In genomic region chr5:61840354-61840753, GRCh38 we compare ENCODE assay signal across 28 cellular contexts.
A peak's percentile ranks its signal among the peaks of the same experiment; 100 is the strongest.
DNase-seq lines count a peak whose midpoint lies in the region; ATAC-seq and TF ChIP-seq lines count a peak whose summit lies in the region.
"Had no signal": no experiment of that assay in that cellular context is flagged by ENCODE, and none has a peak within 500 bp of the region (broad histone marks: within the 10 kb centered on the region; RNA-seq: fewer than 3 reads in every experiment).

No MANE protein-coding gene starts in this region.

- H3K4me1 ChIP-seq in GM23248 (ENCODE audit: insufficient read depth), result no peaks in the 10 kb centered on the region
- H3K4me1 ChIP-seq: colonic mucosa, right atrium auricular region, spleen, transverse colon had no signal

- peaks cover 35% of the 10 kb centered on the region for H3K27me3 Mint-ChIP-seq in mesothelial cell of epicardium (ENCODE audit: low read depth)
- H3K27me3 Mint-ChIP-seq in endothelial cell (ENCODE audit: unreplicated experiment), result no peaks in the 10 kb centered on the region
- H3K27me3 Mint-ChIP-seq in T-cell, result peaks cover 2 to 4% of the 10 kb centered on the region in 2 donors

- H3F3A ChIP-seq in GM23248 (ENCODE audit: insufficient read depth), result no peaks in the 10 kb centered on the region

- H2AFZ ChIP-seq in GM23248, result no peak overlapping the region

- no peaks in the 10 kb centered on the region for H3K27me3 ChIP-seq in GM23248 (replicated peaks; ENCODE audit: insufficient read depth)
- H3K27me3 ChIP-seq: colonic mucosa, pancreas, right atrium auricular region, transverse colon had no signal

- no peak overlapping the region for H3K9ac ChIP-seq in GM23248

- peak; percentile 26 for DNase-seq in GM23248
- DNase-seq in astrocyte of the hippocampus (ENCODE audit: low read depth, low spot score), result peak; percentile 51
- peak; percentile 52 for DNase-seq in glomerular visceral epithelial cell (ENCODE audit: extremely low spot score)
- DNase-seq in mesothelial cell of epicardium (ENCODE audit: low spot score in 2 of 2, unreplicated experiment in 2 of 2), result no peak
- no peak for DNase-seq in endothelial cell (ENCODE audit: low spot score)
- DNase-seq in T-cell, result no peak
- no peak for DNase-seq in NCI-H510A treated with DMSO at 0.1 percent for 48 hours (lab: John Stamatoyannopoulos, UW)
- DNase-seq: activated CD4-positive, alpha-beta T cell treated with anti-CD3 and anti-CD28 coated beads, Interleukin-2, amount 10 ng/mL, durations not matched to agents 24 days and 14 days; activated gamma-delta T cell treated with Interleukin-2 at 50 U/mL for 16 hours; activated T-cell treated with anti-CD3 and anti-CD28 coated beads, Interleukin-2, amount 50 U/mL, for 4 hours; colonic mucosa; H7; KG1; MM.1S; mucosa of descending colon; NCI-H1417 treated with DMSO at 0.1 percent for 48 hours; NCI-H2081 treated with DMSO at 0.1 percent for 48 hours; NCI-H345; NCI-H748 treated with DMSO at 0.1 percent for 48 hours; nephron progenitor cell; pancreas; spleen; stimulated activated CD4-positive, alpha-beta T cell treated with anti-CD3 and anti-CD28 coated beads, Interleukin-2, amount 100 ng/mL, for 48 hours; transverse colon had no signal

- H3K27ac ChIP-seq in GM23248, result no peak overlapping the region
- H3K27ac ChIP-seq: colonic mucosa, pancreas, right atrium auricular region, spleen, transverse colon, VCaP had no signal

- H3K4me3 ChIP-seq in GM23248, result no peak overlapping the region
- H3K4me3 ChIP-seq: colonic mucosa, mucosa of descending colon, pancreas, right atrium auricular region, spleen, transverse colon had no signal

- no peak overlapping the region for H3K4me2 ChIP-seq in GM23248 (ENCODE audit: unreplicated experiment)

- whole genome bisulfite sequencing in GM23248 (ENCODE audit: low coverage in 1 of 2, low lambda C conversion rate in 2 of 2, missing lambda C conversion rate in 2 of 2), 2 experiments, result 20 to 22% methylated on average over 3 of the region's 3 CpGs

- H3K9me3 Mint-ChIP-seq in mesothelial cell of epicardium, result peaks cover 13% of the 10 kb centered on the region
- no peaks in the 10 kb centered on the region for H3K9me3 Mint-ChIP-seq in endothelial cell (ENCODE audit: unreplicated experiment)
- H3K9me3 Mint-ChIP-seq in T-cell, result no peaks in the 10 kb centered on the region
- H3K9me3 Mint-ChIP-seq: activated CD4-positive, alpha-beta T cell treated with anti-CD3 and anti-CD28 coated beads, Interleukin-2, amount 10 ng/mL, durations not matched to agents 24 days and 14 days; activated T-cell treated with anti-CD3 and anti-CD28 coated beads, Interleukin-2, amount 50 U/mL, for 4 hours; nephron progenitor cell had no signal

- H3K36me3 Mint-ChIP-seq in mesothelial cell of epicardium, result no peaks in the 10 kb centered on the region
- no peaks in the 10 kb centered on the region for H3K36me3 Mint-ChIP-seq in endothelial cell (ENCODE audit: low read depth, unreplicated experiment)
- no peaks in the 10 kb centered on the region for H3K36me3 Mint-ChIP-seq in T-cell

- H3K9me2 ChIP-seq in GM23248 (ENCODE audit: insufficient read depth), result no peaks in the 10 kb centered on the region

- no peaks in the 10 kb centered on the region for H4K20me1 ChIP-seq in GM23248 (ENCODE audit: insufficient read depth)

- H3K4me1 Mint-ChIP-seq in mesothelial cell of epicardium (peaks cover 7% of the 10 kb centered on the region), endothelial cell (ENCODE audit: unreplicated experiment) (peaks cover 20% of the 10 kb centered on the region), T-cell (no peaks in the 10 kb centered on the region)
- H3K4me1 Mint-ChIP-seq: activated CD4-positive, alpha-beta T cell treated with anti-CD3 and anti-CD28 coated beads, Interleukin-2, amount 10 ng/mL, durations not matched to agents 24 days and 14 days had no signal

- in situ Hi-C loops in GM23248 (cut with MboI), result no loop called here

- no peaks in the 10 kb centered on the region for H3K36me3 ChIP-seq in GM23248 (ENCODE audit: low read depth)
- H3K36me3 ChIP-seq: colonic mucosa, pancreas, right atrium auricular region, spleen, transverse colon had no signal

- H3K4me3 Mint-ChIP-seq in mesothelial cell of epicardium (no peak overlapping the region), endothelial cell (ENCODE audit: unreplicated experiment) (no peak overlapping the region), T-cell (no peak overlapping the region)
- H3K4me3 Mint-ChIP-seq: activated CD4-positive, alpha-beta T cell treated with anti-CD3 and anti-CD28 coated beads, Interleukin-2, amount 10 ng/mL, durations not matched to agents 24 days and 14 days; activated T-cell treated with anti-CD3 and anti-CD28 coated beads, Interleukin-2, amount 50 U/mL, for 4 hours; nephron progenitor cell had no signal

- CTCF ChIA-PET in T-cell (lab: Charles Lee), result no interaction called here

- H3K27ac Mint-ChIP-seq in mesothelial cell of epicardium (peak overlapping the region; percentile 8), endothelial cell (ENCODE audit: unreplicated experiment) (no peak overlapping the region), T-cell (no peak overlapping the region)
- H3K27ac Mint-ChIP-seq: activated CD4-positive, alpha-beta T cell treated with anti-CD3 and anti-CD28 coated beads, Interleukin-2, amount 10 ng/mL, durations not matched to agents 24 days and 14 days; nephron progenitor cell had no signal

- POLR2A ChIA-PET in T-cell (lab: Charles Lee), result no interaction called here

- no peak for ATAC-seq in T-cell (replicated peaks in 1 of 4)
- no peak for ATAC-seq in HG03045 (IDR thresholded peaks at IDR 0.05; ENCODE audit: unreplicated experiment)
- ATAC-seq: activated T-cell treated with anti-CD3 and anti-CD28 coated beads, Interleukin-2, amount 50 U/mL, for 4 hours; mucosa of descending colon; pancreas; SK-N-SH treated with all-trans-retinoic acid at 6 μM for 48 hours had no signal

- no peaks in the 10 kb centered on the region for H3K9me3 ChIP-seq in GM23248 (ENCODE audit: low read depth)
- H3K9me3 ChIP-seq: colonic mucosa, mucosa of descending colon, pancreas, right atrium auricular region, spleen, transverse colon had no signal

- no peak for TF ChIP-seq CTCF in mesothelial cell of epicardium (IDR thresholded peaks at IDR 0.05; ENCODE audit: unreplicated experiment)
- no peak for TF ChIP-seq CTCF in endothelial cell (IDR thresholded peaks at IDR 0.05; ENCODE audit: unreplicated experiment)

- no peaks in the 10 kb centered on the region for H3K79me2 ChIP-seq in GM23248 (ENCODE audit: insufficient read depth)

Comparison
In these comparisons a context has a peak if more than half of its experiments do, and no peak if none do; other contexts are left out.
1. DNase-seq: peak in GM23248 (single experiment), astrocyte of the hippocampus (single experiment) and glomerular visceral epithelial cell (single experiment); none in mesothelial cell of epicardium (0 of 2), endothelial cell (single experiment), T-cell (0 of 34) and NCI-H510A treated with DMSO at 0.1 percent for 48 hours (single experiment).